Comparison of ENCODE assay signal across 1 cellular context in the genomic region with DNA sequence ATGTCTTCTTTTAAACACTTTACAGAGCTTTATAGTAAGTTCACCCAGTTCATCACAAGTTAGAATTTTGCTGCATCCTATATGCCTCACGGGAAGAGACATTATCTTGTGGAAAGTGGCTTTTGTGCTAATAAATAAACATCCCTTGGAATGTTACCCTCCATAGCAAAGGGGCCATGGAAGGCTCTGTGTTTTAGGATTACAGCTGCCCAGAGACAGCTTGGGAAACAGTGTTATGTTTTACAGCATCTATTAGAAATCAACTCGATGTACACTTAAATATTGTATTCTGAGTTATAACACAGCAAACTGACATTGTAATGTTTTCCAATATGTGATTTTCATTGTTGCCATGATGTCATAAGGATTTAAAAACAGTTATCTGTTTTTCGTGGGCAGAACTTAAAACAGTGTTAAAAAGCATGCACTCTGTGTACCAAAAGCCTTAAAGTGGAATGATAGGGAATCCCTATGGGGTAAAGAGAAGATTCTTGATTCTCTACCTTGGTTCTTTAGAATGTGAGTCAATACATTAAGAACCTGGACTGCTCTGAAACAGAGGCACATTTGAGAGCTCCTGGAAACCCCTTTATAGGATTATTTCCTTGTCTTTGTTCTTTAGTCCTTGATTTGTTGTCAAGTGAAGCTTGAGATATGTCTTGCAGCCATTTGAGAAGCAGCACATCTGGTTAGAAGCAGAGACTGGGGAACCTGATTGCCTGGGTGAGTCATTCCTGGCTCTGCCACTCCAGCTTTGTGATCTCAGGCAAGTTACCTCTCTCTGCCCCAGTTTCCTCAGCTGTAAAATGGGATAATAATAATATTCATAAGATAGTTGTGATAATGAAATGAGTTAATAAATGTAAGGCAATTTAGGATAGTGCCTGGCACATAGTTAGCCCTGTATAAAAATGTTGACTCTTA.
TF ChIP-seq lines count a peak whose summit lies in the region.

No MANE protein-coding gene starts in this region.

TF ChIP-seq in GM12878, 131 proteins besides CTCF, POLR2A, EP300 and RAD21 (continued from another document):
- TF ChIP-seq, protein P1, sequence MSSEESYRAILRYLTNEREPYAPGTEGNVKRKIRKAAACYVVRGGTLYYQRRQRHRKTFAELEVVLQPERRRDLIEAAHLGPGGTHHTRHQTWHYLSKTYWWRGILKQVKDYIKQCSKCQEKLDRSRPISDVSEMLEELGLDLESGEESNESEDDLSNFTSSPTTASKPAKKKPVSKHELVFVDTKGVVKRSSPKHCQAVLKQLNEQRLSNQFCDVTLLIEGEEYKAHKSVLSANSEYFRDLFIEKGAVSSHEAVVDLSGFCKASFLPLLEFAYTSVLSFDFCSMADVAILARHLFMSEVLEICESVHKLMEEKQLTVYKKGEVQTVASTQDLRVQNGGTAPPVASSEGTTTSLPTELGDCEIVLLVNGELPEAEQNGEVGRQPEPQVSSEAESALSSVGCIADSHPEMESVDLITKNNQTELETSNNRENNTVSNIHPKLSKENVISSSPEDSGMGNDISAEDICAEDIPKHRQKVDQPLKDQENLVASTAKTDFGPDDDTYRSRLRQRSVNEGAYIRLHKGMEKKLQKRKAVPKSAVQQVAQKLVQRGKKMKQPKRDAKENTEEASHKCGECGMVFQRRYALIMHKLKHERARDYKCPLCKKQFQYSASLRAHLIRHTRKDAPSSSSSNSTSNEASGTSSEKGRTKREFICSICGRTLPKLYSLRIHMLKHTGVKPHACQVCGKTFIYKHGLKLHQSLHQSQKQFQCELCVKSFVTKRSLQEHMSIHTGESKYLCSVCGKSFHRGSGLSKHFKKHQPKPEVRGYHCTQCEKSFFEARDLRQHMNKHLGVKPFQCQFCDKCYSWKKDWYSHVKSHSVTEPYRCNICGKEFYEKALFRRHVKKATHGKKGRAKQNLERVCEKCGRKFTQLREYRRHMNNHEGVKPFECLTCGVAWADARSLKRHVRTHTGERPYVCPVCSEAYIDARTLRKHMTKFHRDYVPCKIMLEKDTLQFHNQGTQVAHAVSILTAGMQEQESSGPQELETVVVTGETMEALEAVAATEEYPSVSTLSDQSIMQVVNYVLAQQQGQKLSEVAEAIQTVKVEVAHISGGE (CRISPR knock-in tag; IDR thresholded peaks at IDR 0.05), result no peak
- 0 out of 2 replicates have a peak, but pooled peaks have one; percentile 9 for TF ChIP-seq RUNX3 (IDR thresholded peaks at IDR 0.05; ENCODE audit: low read length)
- peak; percentile 55 for TF ChIP-seq JUNB (IDR thresholded peaks at IDR 0.05)
- TF ChIP-seq IRF4 (IDR thresholded peaks at IDR 0.05; ENCODE audit: low read depth, low read length), result no peak
- TF ChIP-seq, protein P2, sequence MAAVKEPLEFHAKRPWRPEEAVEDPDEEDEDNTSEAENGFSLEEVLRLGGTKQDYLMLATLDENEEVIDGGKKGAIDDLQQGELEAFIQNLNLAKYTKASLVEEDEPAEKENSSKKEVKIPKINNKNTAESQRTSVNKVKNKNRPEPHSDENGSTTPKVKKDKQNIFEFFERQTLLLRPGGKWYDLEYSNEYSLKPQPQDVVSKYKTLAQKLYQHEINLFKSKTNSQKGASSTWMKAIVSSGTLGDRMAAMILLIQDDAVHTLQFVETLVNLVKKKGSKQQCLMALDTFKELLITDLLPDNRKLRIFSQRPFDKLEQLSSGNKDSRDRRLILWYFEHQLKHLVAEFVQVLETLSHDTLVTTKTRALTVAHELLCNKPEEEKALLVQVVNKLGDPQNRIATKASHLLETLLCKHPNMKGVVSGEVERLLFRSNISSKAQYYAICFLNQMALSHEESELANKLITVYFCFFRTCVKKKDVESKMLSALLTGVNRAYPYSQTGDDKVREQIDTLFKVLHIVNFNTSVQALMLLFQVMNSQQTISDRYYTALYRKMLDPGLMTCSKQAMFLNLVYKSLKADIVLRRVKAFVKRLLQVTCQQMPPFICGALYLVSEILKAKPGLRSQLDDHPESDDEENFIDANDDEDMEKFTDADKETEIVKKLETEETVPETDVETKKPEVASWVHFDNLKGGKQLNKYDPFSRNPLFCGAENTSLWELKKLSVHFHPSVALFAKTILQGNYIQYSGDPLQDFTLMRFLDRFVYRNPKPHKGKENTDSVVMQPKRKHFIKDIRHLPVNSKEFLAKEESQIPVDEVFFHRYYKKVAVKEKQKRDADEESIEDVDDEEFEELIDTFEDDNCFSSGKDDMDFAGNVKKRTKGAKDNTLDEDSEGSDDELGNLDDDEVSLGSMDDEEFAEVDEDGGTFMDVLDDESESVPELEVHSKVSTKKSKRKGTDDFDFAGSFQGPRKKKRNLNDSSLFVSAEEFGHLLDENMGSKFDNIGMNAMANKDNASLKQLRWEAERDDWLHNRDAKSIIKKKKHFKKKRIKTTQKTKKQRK (IDR thresholded peaks at IDR 0.05; ENCODE audit: low read depth, low read length), result no peak
- no peak for TF ChIP-seq CHD1 (IDR thresholded peaks at IDR 0.05; ENCODE audit: low read depth, low read length)
- TF ChIP-seq, protein P3, sequence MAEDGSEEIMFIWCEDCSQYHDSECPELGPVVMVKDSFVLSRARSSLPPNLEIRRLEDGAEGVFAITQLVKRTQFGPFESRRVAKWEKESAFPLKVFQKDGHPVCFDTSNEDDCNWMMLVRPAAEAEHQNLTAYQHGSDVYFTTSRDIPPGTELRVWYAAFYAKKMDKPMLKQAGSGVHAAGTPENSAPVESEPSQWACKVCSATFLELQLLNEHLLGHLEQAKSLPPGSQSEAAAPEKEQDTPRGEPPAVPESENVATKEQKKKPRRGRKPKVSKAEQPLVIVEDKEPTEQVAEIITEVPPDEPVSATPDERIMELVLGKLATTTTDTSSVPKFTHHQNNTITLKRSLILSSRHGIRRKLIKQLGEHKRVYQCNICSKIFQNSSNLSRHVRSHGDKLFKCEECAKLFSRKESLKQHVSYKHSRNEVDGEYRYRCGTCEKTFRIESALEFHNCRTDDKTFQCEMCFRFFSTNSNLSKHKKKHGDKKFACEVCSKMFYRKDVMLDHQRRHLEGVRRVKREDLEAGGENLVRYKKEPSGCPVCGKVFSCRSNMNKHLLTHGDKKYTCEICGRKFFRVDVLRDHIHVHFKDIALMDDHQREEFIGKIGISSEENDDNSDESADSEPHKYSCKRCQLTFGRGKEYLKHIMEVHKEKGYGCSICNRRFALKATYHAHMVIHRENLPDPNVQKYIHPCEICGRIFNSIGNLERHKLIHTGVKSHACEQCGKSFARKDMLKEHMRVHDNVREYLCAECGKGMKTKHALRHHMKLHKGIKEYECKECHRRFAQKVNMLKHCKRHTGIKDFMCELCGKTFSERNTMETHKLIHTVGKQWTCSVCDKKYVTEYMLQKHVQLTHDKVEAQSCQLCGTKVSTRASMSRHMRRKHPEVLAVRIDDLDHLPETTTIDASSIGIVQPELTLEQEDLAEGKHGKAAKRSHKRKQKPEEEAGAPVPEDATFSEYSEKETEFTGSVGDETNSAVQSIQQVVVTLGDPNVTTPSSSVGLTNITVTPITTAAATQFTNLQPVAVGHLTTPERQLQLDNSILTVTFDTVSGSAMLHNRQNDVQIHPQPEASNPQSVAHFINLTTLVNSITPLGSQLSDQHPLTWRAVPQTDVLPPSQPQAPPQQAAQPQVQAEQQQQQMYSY (CRISPR knock-in tag; IDR thresholded peaks at IDR 0.05), result no peak
TF ChIP-seq in GM12878: peak in this region for 3.
